Comparison of ENCODE assay signal across 21 cellular contexts in the genomic region with DNA sequence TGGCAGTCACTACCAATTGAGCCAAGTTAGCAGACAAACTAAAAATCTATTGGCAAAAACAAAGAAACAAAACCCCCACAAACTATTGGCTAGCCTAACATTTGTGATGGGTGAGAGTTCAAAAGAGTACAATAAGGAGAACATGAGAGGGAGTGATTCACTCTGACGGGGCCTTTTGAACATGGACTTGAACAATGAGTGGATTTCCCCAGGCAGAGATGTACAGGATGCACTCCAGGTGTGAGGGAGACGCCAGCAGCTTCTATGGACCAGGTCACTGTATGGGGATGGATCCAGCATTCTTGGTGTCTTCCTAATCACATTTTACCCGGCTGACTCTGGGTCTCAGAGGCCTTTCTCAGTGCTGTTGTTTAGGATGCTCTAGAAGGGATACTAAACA.
"Had no signal": no experiment of that assay in that cellular context is flagged by ENCODE, and none has a peak within 500 bp of the region (broad histone marks: within the 10 kb centered on the region; RNA-seq: fewer than 3 reads in every experiment).

No MANE protein-coding gene starts in this region.

- ATAC-seq: left lung, lower lobe of right lung, natural killer cell, right lobe of liver, WTC11 had no signal

- H3K4me3 ChIP-seq: cardiac muscle cell, colonic mucosa, heart right ventricle, left lung, lower lobe of right lung, right lobe of liver, transverse colon had no signal

- H3K9me3 ChIP-seq: colonic mucosa, heart right ventricle, left lung, lower lobe of right lung, right lobe of liver, transverse colon had no signal

- H3K36me3 ChIP-seq: cardiac muscle cell, colonic mucosa, heart right ventricle, left lung, lower lobe of right lung, right lobe of liver had no signal

- H3K4me1 ChIP-seq: colonic mucosa, left lung, lower lobe of right lung, right lobe of liver, transverse colon had no signal

- DNase-seq: activated CD4-positive, alpha-beta memory T cell treated with anti-CD3 and anti-CD28 coated beads, Interleukin-2, amount 10 ng/mL, durations not matched to agents 7 days and 5 days; activated CD4-positive, alpha-beta T cell treated with anti-CD3 and anti-CD28 coated beads for 1 hour; activated CD4-positive, alpha-beta T cell treated with anti-CD3 and anti-CD28 coated beads, Interleukin-2, amount 10 ng/mL, durations not matched to agents 7 days and 5 days; activated CD8-positive, alpha-beta memory T cell treated with anti-CD3 and anti-CD28 coated beads, Interleukin-2, amount 50 U/mL, for 48 hours; activated T-cell treated with anti-CD3 and anti-CD28 coated beads, Interleukin-2, amount 50 U/mL, for 24 hours; anterior cingulate cortex; cerebellar nuclear complex; colonic mucosa; effector CD8-positive, alpha-beta T cell; heart right ventricle; left lung; lower lobe of right lung; mesendoderm; natural killer cell; right lobe of liver; stimulated activated CD4-positive, alpha-beta T cell treated with anti-CD3 and anti-CD28 coated beads, Interleukin-2, amount 100 ng/mL, for 48 hours; stimulated activated naive CD4-positive, alpha-beta T cell treated with Interleukin-2 at 50 U/mL for 16 hours; T-helper 2 cell; transverse colon had no signal

- H3K27me3 ChIP-seq: cardiac muscle cell, colonic mucosa, right lobe of liver, transverse colon had no signal

- H3K27ac ChIP-seq: cardiac muscle cell, colonic mucosa, left lung, lower lobe of right lung, right lobe of liver, transverse colon had no signal
